ENCODE assay signal across 18 cellular contexts in genomic region chr14:71607056-71607455, GRCh38.
DNase-seq lines count a peak whose midpoint lies in the region; ATAC-seq, FAIRE-seq and TF ChIP-seq lines count a peak whose summit lies in the region.
"Had no signal": no experiment of that assay in that cellular context is flagged by ENCODE, and none has a peak within 500 bp of the region (broad histone marks: within the 10 kb centered on the region; RNA-seq: fewer than 3 reads in every experiment).

No MANE protein-coding gene starts in this region.

- TF ChIP-seq CTCF in activated B cell treated with CpG ODN at 0.5 μM for 24 hours (IDR thresholded peaks at IDR 0.05) (no peak), MCF 10A (IDR thresholded peaks at IDR 0.05; ENCODE audit: unreplicated experiment) (no peak), kidney (IDR thresholded peaks at IDR 0.05; ENCODE audit: borderline replicate concordance, extremely low read depth, insufficient read depth) (no peak)

- peak overlapping the region; percentile 38 for H3K27ac Mint-ChIP-seq in activated naive CD8-positive, alpha-beta T cell
- no peak overlapping the region for H3K27ac Mint-ChIP-seq in activated naive CD8-positive, alpha-beta T cell treated with anti-CD3 and anti-CD28 coated beads, Interleukin-2, amount 50 U/mL, for 24 hours
- H3K27ac Mint-ChIP-seq in activated B cell treated with CpG ODN at 0.5 μM for 24 hours, result peak overlapping the region; percentile 31
- H3K27ac Mint-ChIP-seq in MCF 10A (ENCODE audit: low read depth, unreplicated experiment), result no peak overlapping the region

- DNase-seq in activated naive CD8-positive, alpha-beta T cell treated with anti-CD3 and anti-CD28 coated beads, Interleukin-2, amount 50 U/mL, for 24 hours, result no peak
- no peak for DNase-seq in activated B cell treated with CpG ODN at 0.5 μM for 24 hours
- DNase-seq in Karpas-422, result no peak
- DNase-seq in MCF 10A (ENCODE audit: unreplicated experiment), result no peak
- DNase-seq in kidney, result no peak
- DNase-seq: Calu3, DMS79 treated with DMSO at 0.1 percent for 48 hours, GF-D8, Kasumi-1, NCI-H1417, NCI-H2029, NCI-H2171 treated with DMSO at 0.1 percent for 48 hours, NCI-H82, SHP77 treated with DMSO at 0.1 percent for 48 hours had no signal

- no peak overlapping the region for H3K4me2 ChIP-seq in Karpas-422 (ENCODE audit: low read depth, low read length, poor library complexity, severe bottlenecking)

- CTCF ChIA-PET in activated B cell treated with CpG ODN at 0.5 μM for 24 hours (lab: Charles Lee), result no interaction called here
- CTCF ChIA-PET in MCF 10A (lab: Yijun Ruan, JAX), result no interaction called here

- H3K27me3 ChIP-seq in Karpas-422 (ENCODE audit: low read length), result no peaks in the 10 kb centered on the region

- H3K9me3 Mint-ChIP-seq in activated naive CD8-positive, alpha-beta T cell (ENCODE audit: low read depth), result peaks cover 5% of the 10 kb centered on the region
- peaks cover 6% of the 10 kb centered on the region for H3K9me3 Mint-ChIP-seq in activated naive CD8-positive, alpha-beta T cell treated with anti-CD3 and anti-CD28 coated beads, Interleukin-2, amount 50 U/mL, for 24 hours
- H3K9me3 Mint-ChIP-seq in activated B cell treated with CpG ODN at 0.5 μM for 24 hours (peaks cover 2% of the 10 kb centered on the region), MCF 10A (ENCODE audit: unreplicated experiment) (peaks cover 2% of the 10 kb centered on the region)

- POLR2A ChIA-PET in activated B cell treated with CpG ODN at 0.5 μM for 24 hours (lab: Charles Lee) (no interaction called here), MCF 10A (lab: Yijun Ruan, JAX) (no interaction called here)

- FAIRE-seq in kidney (lab: Jason Lieb, UNC), result no peak

- H3K4me3 Mint-ChIP-seq in activated naive CD8-positive, alpha-beta T cell, result peak overlapping the region; percentile 10
- H3K4me3 Mint-ChIP-seq in activated naive CD8-positive, alpha-beta T cell treated with anti-CD3 and anti-CD28 coated beads, Interleukin-2, amount 50 U/mL, for 24 hours, result no peak overlapping the region
- H3K4me3 Mint-ChIP-seq in activated B cell treated with CpG ODN at 0.5 μM for 24 hours (peak overlapping the region; percentile 19), MCF 10A (ENCODE audit: unreplicated experiment) (no peak overlapping the region)

- no peak overlapping the region for H3K27ac ChIP-seq in Karpas-422 (ENCODE audit: low read length)
- no peak overlapping the region for H3K27ac ChIP-seq in kidney (ENCODE audit: low read depth in 2 of 2, low read length in 2 of 2)

- no peaks in the 10 kb centered on the region for H4K20me1 ChIP-seq in Karpas-422 (ENCODE audit: insufficient read depth, low read depth, low read length)

- peaks cover 39% of the 10 kb centered on the region for H3K4me1 Mint-ChIP-seq in activated naive CD8-positive, alpha-beta T cell (ENCODE audit: low read depth)
- H3K4me1 Mint-ChIP-seq in activated naive CD8-positive, alpha-beta T cell treated with anti-CD3 and anti-CD28 coated beads, Interleukin-2, amount 50 U/mL, for 24 hours, result peaks cover 36% of the 10 kb centered on the region
- H3K4me1 Mint-ChIP-seq in activated B cell treated with CpG ODN at 0.5 μM for 24 hours (peaks cover 32% of the 10 kb centered on the region), MCF 10A (ENCODE audit: insufficient read depth, unreplicated experiment) (no peaks in the 10 kb centered on the region)

- no peaks in the 10 kb centered on the region for H3K27me3 Mint-ChIP-seq in activated naive CD8-positive, alpha-beta T cell
- no peaks in the 10 kb centered on the region for H3K27me3 Mint-ChIP-seq in activated naive CD8-positive, alpha-beta T cell treated with anti-CD3 and anti-CD28 coated beads, Interleukin-2, amount 50 U/mL, for 24 hours
- H3K27me3 Mint-ChIP-seq in activated B cell treated with CpG ODN at 0.5 μM for 24 hours, result no peaks in the 10 kb centered on the region
- H3K27me3 Mint-ChIP-seq in MCF 10A (ENCODE audit: insufficient read depth, unreplicated experiment), result no peaks in the 10 kb centered on the region

- H3K4me3 ChIP-seq in Karpas-422 (ENCODE audit: low read length) (no peak overlapping the region), kidney (ENCODE audit: low read length in 2 of 2) (no peak overlapping the region)
- H3K4me3 ChIP-seq: HAP-1 had no signal

- H3K9me3 ChIP-seq in Karpas-422 (ENCODE audit: low read length), result peaks cover 11% of the 10 kb centered on the region
- H3K9me3 ChIP-seq in kidney (ENCODE audit: control insufficient read depth in 1 of 2, low read length in 2 of 2), result no peaks in the 10 kb centered on the region
- H3K9me3 ChIP-seq: HAP-1 had no signal

- no peak for ATAC-seq in activated naive CD8-positive, alpha-beta T cell treated with anti-CD3 and anti-CD28 coated beads, Interleukin-2, amount 50 U/mL, for 24 hours
- ATAC-seq in HG02610 (IDR thresholded peaks at IDR 0.05; ENCODE audit: unreplicated experiment) (peak; percentile 71), activated B cell treated with CpG ODN at 0.5 μM for 24 hours (ENCODE audit: low read depth) (peak; percentile 31), GM21447 (IDR thresholded peaks at IDR 0.05; ENCODE audit: unreplicated experiment) (no peak)

- no TSS peak for BruUV-seq in MCF 10A (replicated peaks; lab: Mats Ljungman, UMichigan)

- H3K9me2 ChIP-seq in Karpas-422 (replicated peaks; ENCODE audit: insufficient read depth, low read length), result no peaks in the 10 kb centered on the region

- H3K9ac ChIP-seq in Karpas-422 (ENCODE audit: low read length), result no peak overlapping the region
- H3K9ac ChIP-seq in kidney (ENCODE audit: low read length in 2 of 2), result no peak overlapping the region

- H3K79me2 ChIP-seq in Karpas-422 (ENCODE audit: low read length), result no peaks in the 10 kb centered on the region

- intact Hi-C loops in activated B cell treated with CpG ODN at 0.5 μM for 24 hours (cut with micrococcal nuclease), result no loop called here
- intact Hi-C loops in MCF 10A (cut with micrococcal nuclease), result no loop called here
- intact Hi-C loops in kidney (cut with DNase I), result no loop called here

- H3K36me3 ChIP-seq in Karpas-422 (ENCODE audit: insufficient read depth, low read length) (no peaks in the 10 kb centered on the region), kidney (ENCODE audit: control insufficient read depth in 1 of 2, insufficient read depth in 2 of 2, low read length in 2 of 2) (no peaks in the 10 kb centered on the region)
- H3K36me3 ChIP-seq: HAP-1 had no signal

- H2AFZ ChIP-seq in Karpas-422 (ENCODE audit: low read length), result no peak overlapping the region

- H3K36me3 Mint-ChIP-seq in activated naive CD8-positive, alpha-beta T cell, result peaks cover 10% of the 10 kb centered on the region
- H3K36me3 Mint-ChIP-seq in activated naive CD8-positive, alpha-beta T cell treated with anti-CD3 and anti-CD28 coated beads, Interleukin-2, amount 50 U/mL, for 24 hours (ENCODE audit: low read depth), result peaks cover 10% of the 10 kb centered on the region
- H3K36me3 Mint-ChIP-seq in activated B cell treated with CpG ODN at 0.5 μM for 24 hours (ENCODE audit: low read depth), result peaks cover 35% of the 10 kb centered on the region
- no peaks in the 10 kb centered on the region for H3K36me3 Mint-ChIP-seq in MCF 10A (ENCODE audit: insufficient read depth, unreplicated experiment)

- no peaks in the 10 kb centered on the region for H3K4me1 ChIP-seq in Karpas-422 (ENCODE audit: low read length)
- peaks cover 0 to 4% of the 10 kb centered on the region in 2 donors for H3K4me1 ChIP-seq in kidney (ENCODE audit: control insufficient read depth in 1 of 2, insufficient read depth in 1 of 2, low read depth in 1 of 2, low read length in 2 of 2)

Comparison
In these comparisons a context has a peak if more than half of its experiments do, and no peak if none do; other contexts are left out.
1. H3K27ac Mint-ChIP-seq: peak in activated naive CD8-positive, alpha-beta T cell (single experiment) and activated B cell treated with CpG ODN at 0.5 μM for 24 hours (single experiment); none in activated naive CD8-positive, alpha-beta T cell treated with anti-CD3 and anti-CD28 coated beads, Interleukin-2, amount 50 U/mL, for 24 hours (single experiment) and MCF 10A (single experiment).
2. H3K4me3 Mint-ChIP-seq: peak in activated naive CD8-positive, alpha-beta T cell (single experiment) and activated B cell treated with CpG ODN at 0.5 μM for 24 hours (single experiment); none in activated naive CD8-positive, alpha-beta T cell treated with anti-CD3 and anti-CD28 coated beads, Interleukin-2, amount 50 U/mL, for 24 hours (single experiment) and MCF 10A (single experiment).
3. ATAC-seq: peak in HG02610 (single experiment) and activated B cell treated with CpG ODN at 0.5 μM for 24 hours (single experiment); none in activated naive CD8-positive, alpha-beta T cell treated with anti-CD3 and anti-CD28 coated beads, Interleukin-2, amount 50 U/mL, for 24 hours (single experiment) and GM21447 (single experiment).